In genomic region chr3:17964113-17964512, GRCh38 we compare ENCODE assay signal across 27 cellular contexts.
DNase-seq lines count a peak whose midpoint lies in the region; ATAC-seq, FAIRE-seq and TF ChIP-seq lines count a peak whose summit lies in the region.
"Had no signal": no experiment of that assay in that cellular context is flagged by ENCODE, and none has a peak within 500 bp of the region (broad histone marks: within the 10 kb centered on the region; RNA-seq: fewer than 3 reads in every experiment).

No MANE protein-coding gene starts in this region.

- TF ChIP-seq CTCF in chondrocyte (IDR thresholded peaks at IDR 0.05): no peak
- TF ChIP-seq CTCF in upper lobe of left lung (IDR thresholded peaks at IDR 0.05): no peak

- H3K27me3 ChIP-seq in thymus (ENCODE audit: control insufficient read depth, insufficient read depth): no peaks in the 10 kb centered on the region
- no peaks in the 10 kb centered on the region for H3K27me3 ChIP-seq in upper lobe of left lung
- H3K27me3 ChIP-seq: breast epithelium, neural progenitor cell had no signal

- H3K9me3 ChIP-seq in thymus (ENCODE audit: control insufficient read depth) (no peaks in the 10 kb centered on the region), upper lobe of left lung (no peaks in the 10 kb centered on the region)
- H3K9me3 ChIP-seq: breast epithelium, lower lobe of right lung, mucosa of descending colon, prostate gland, thoracic aorta had no signal

- no peak for TF ChIP-seq EP300 in upper lobe of left lung (IDR thresholded peaks at IDR 0.05)

- POLR2A ChIA-PET in activated CD4-positive, alpha-beta T cell treated with anti-CD3 and anti-CD28 coated beads, Interleukin-2, amount 10 ng/mL, durations not matched to agents 7 days and 5 days (lab: Charles Lee): no interaction called here

- H3K4me3 Mint-ChIP-seq in activated CD4-positive, alpha-beta T cell treated with anti-CD3 and anti-CD28 coated beads, Interleukin-2, amount 10 ng/mL, durations not matched to agents 24 days and 14 days: no peak overlapping the region
- H3K4me3 Mint-ChIP-seq in activated CD4-positive, alpha-beta T cell treated with anti-CD3 and anti-CD28 coated beads, Interleukin-2, amount 10 ng/mL, durations not matched to agents 7 days and 5 days: no peak overlapping the region
- no peak overlapping the region for H3K4me3 Mint-ChIP-seq in activated T-helper 2 cell treated with anti-CD3 and anti-CD28 coated beads, Interferon-gamma antibody, Interleukin-2, Interleukin-4, amounts not matched to agents 10 μg/mL and 5 μg/mL and 100 μg/mL, durations not matched to agents 14 hours and 24 hours and 36 hours (ENCODE audit: low read depth)
- no peak overlapping the region for H3K4me3 Mint-ChIP-seq in chondrocyte (ENCODE audit: unreplicated experiment)
- H3K4me3 Mint-ChIP-seq: CD8-positive, alpha-beta memory T cell; neural progenitor cell; stimulated activated memory B cell treated with anti-CD40 and anti-IgM and Interleukin-4, amounts not matched to agents 10 μg/mL and 1 μg/mL and 100 μg/mL, for 72 hours had no signal

- H3K4me1 ChIP-seq in thymus (ENCODE audit: control insufficient read depth, insufficient read depth, low read length) (peaks cover 7% of the 10 kb centered on the region), upper lobe of left lung (no peaks in the 10 kb centered on the region)
- H3K4me1 ChIP-seq: breast epithelium, lower lobe of right lung, neural progenitor cell, prostate gland had no signal

- H3K27ac ChIP-seq in thymus (ENCODE audit: low read depth): peak overlapping the region; percentile 69
- no peak overlapping the region for H3K27ac ChIP-seq in upper lobe of left lung
- H3K27ac ChIP-seq: breast epithelium, coronary artery, lower lobe of right lung, neural progenitor cell, prostate gland, thoracic aorta had no signal

- no peak for TF ChIP-seq POLR2A in upper lobe of left lung (IDR thresholded peaks at IDR 0.05)
- TF ChIP-seq POLR2A in GM12892 (IDR thresholded peaks at IDR 0.05; ENCODE audit: low read depth, low read length): no peak

- H3K9me3 Mint-ChIP-seq in activated CD4-positive, alpha-beta T cell treated with anti-CD3 and anti-CD28 coated beads, Interleukin-2, amount 10 ng/mL, durations not matched to agents 24 days and 14 days: peaks cover 4% of the 10 kb centered on the region
- peaks cover 4% of the 10 kb centered on the region for H3K9me3 Mint-ChIP-seq in activated CD4-positive, alpha-beta T cell treated with anti-CD3 and anti-CD28 coated beads, Interleukin-2, amount 10 ng/mL, durations not matched to agents 7 days and 5 days
- H3K9me3 Mint-ChIP-seq in activated T-helper 2 cell treated with anti-CD3 and anti-CD28 coated beads, Interferon-gamma antibody, Interleukin-2, Interleukin-4, amounts not matched to agents 10 μg/mL and 5 μg/mL and 100 μg/mL, durations not matched to agents 14 hours and 24 hours and 36 hours: no peaks in the 10 kb centered on the region
- H3K9me3 Mint-ChIP-seq in chondrocyte (ENCODE audit: low read depth): no peaks in the 10 kb centered on the region
- H3K9me3 Mint-ChIP-seq: neural progenitor cell; stimulated activated memory B cell treated with anti-CD40 and anti-IgM and Interleukin-4, amounts not matched to agents 10 μg/mL and 1 μg/mL and 100 μg/mL, for 72 hours had no signal

- H3K27ac Mint-ChIP-seq in activated CD4-positive, alpha-beta T cell treated with anti-CD3 and anti-CD28 coated beads, Interleukin-2, amount 10 ng/mL, durations not matched to agents 24 days and 14 days: no peak overlapping the region
- no peak overlapping the region for H3K27ac Mint-ChIP-seq in activated CD4-positive, alpha-beta T cell treated with anti-CD3 and anti-CD28 coated beads, Interleukin-2, amount 10 ng/mL, durations not matched to agents 7 days and 5 days
- H3K27ac Mint-ChIP-seq in activated T-helper 2 cell treated with anti-CD3 and anti-CD28 coated beads, Interferon-gamma antibody, Interleukin-2, Interleukin-4, amounts not matched to agents 10 μg/mL and 5 μg/mL and 100 μg/mL, durations not matched to agents 14 hours and 24 hours and 36 hours: peak overlapping the region; percentile 54
- no peak overlapping the region for H3K27ac Mint-ChIP-seq in chondrocyte (ENCODE audit: unreplicated experiment)
- H3K27ac Mint-ChIP-seq: CD8-positive, alpha-beta memory T cell; neural progenitor cell; stimulated activated memory B cell treated with anti-CD40 and anti-IgM and Interleukin-4, amounts not matched to agents 10 μg/mL and 1 μg/mL and 100 μg/mL, for 72 hours had no signal

- FAIRE-seq in GM12892 (lab: Jason Lieb, UNC): no peak
- FAIRE-seq: G401.6 had no signal

- H3K36me3 Mint-ChIP-seq in activated CD4-positive, alpha-beta T cell treated with anti-CD3 and anti-CD28 coated beads, Interleukin-2, amount 10 ng/mL, durations not matched to agents 24 days and 14 days (ENCODE audit: low read depth): no peaks in the 10 kb centered on the region
- H3K36me3 Mint-ChIP-seq in activated CD4-positive, alpha-beta T cell treated with anti-CD3 and anti-CD28 coated beads, Interleukin-2, amount 10 ng/mL, durations not matched to agents 7 days and 5 days (ENCODE audit: low read depth): no peaks in the 10 kb centered on the region
- H3K36me3 Mint-ChIP-seq in activated T-helper 2 cell treated with anti-CD3 and anti-CD28 coated beads, Interferon-gamma antibody, Interleukin-2, Interleukin-4, amounts not matched to agents 10 μg/mL and 5 μg/mL and 100 μg/mL, durations not matched to agents 14 hours and 24 hours and 36 hours (ENCODE audit: low read depth): no peaks in the 10 kb centered on the region
- H3K36me3 Mint-ChIP-seq in chondrocyte (ENCODE audit: low read depth): no peaks in the 10 kb centered on the region
- H3K36me3 Mint-ChIP-seq: CD8-positive, alpha-beta memory T cell; neural progenitor cell; stimulated activated memory B cell treated with anti-CD40 and anti-IgM and Interleukin-4, amounts not matched to agents 10 μg/mL and 1 μg/mL and 100 μg/mL, for 72 hours had no signal

- ATAC-seq in upper lobe of left lung (ENCODE audit: low FRiP score in 2 of 2): no peak
- ATAC-seq: lower lobe of right lung; mucosa of descending colon; Right ventricle myocardium inferior; stimulated activated memory B cell treated with anti-CD40 and anti-IgM and Interleukin-4, amounts not matched to agents 10 μg/mL and 1 μg/mL and 100 μg/mL, for 72 hours had no signal

- 4% methylated on average over 1 of the region's 1 CpG for WGBS in thymus
- 83 to 96% methylated on average over 1 of the region's 1 CpG for WGBS in upper lobe of left lung, 2 donors

- DNase-seq in activated CD4-positive, alpha-beta T cell treated with anti-CD3 and anti-CD28 coated beads, Interleukin-2, amount 10 ng/mL, durations not matched to agents 24 days and 14 days: peak; percentile 40
- DNase-seq in activated CD4-positive, alpha-beta T cell treated with anti-CD3 and anti-CD28 coated beads, Interleukin-2, amount 10 ng/mL, durations not matched to agents 7 days and 5 days: no peak
- DNase-seq in NOMO-1 treated with DMSO at 0.1 percent for 48 hours (lab: John Stamatoyannopoulos, UW; ENCODE audit: unreplicated experiment) (peak; percentile 90), chondrocyte (ENCODE audit: low spot score) (no peak), upper lobe of left lung (no peak), GM12892 (ENCODE audit: insufficient read length) (no peak)
- DNase-seq in activated T-helper 2 cell treated with anti-CD3 and anti-CD28 coated beads, Interferon-gamma antibody, Interleukin-2, Interleukin-4, amounts not matched to agents 10 μg/mL and 5 μg/mL and 100 μg/mL, durations not matched to agents 14 hours and 24 hours and 36 hours (ENCODE audit: low spot score): no peak
- DNase-seq: 8988T; activated CD4-positive, alpha-beta T cell treated with anti-CD3 and anti-CD28 coated beads for 4 hours; activated CD8-positive, alpha-beta memory T cell treated with anti-CD3 and anti-CD28 coated beads, Interleukin-2, amount 50 U/mL, for 4 hours; activated effector memory CD4-positive, alpha-beta T cell treated with anti-CD3 and anti-CD28 coated beads, Interleukin-2, amount 50 U/mL, for 16 hours; CD8-positive, alpha-beta memory T cell; DMS153; lower lobe of right lung; mucosa of descending colon; NCI-H1436; NCI-H510A treated with DMSO at 0.1 percent for 48 hours; stimulated activated CD4-positive, alpha-beta T cell treated with anti-CD3 and anti-CD28 coated beads, Interleukin-2, amount 100 ng/mL, for 24 hours had no signal

- intact Hi-C loops in activated CD4-positive, alpha-beta T cell treated with anti-CD3 and anti-CD28 coated beads, Interleukin-2, amount 10 ng/mL, durations not matched to agents 24 days and 14 days (cut with micrococcal nuclease): loop anchor here (10.0 kb wide), 1 partner anchor 181 kb away; no protein-coding TSS in a partner anchor
- intact Hi-C loops in activated T-helper 2 cell treated with anti-CD3 and anti-CD28 coated beads, Interferon-gamma antibody, Interleukin-2, Interleukin-4, amounts not matched to agents 10 μg/mL and 5 μg/mL and 100 μg/mL, durations not matched to agents 14 hours and 24 hours and 36 hours (cut with micrococcal nuclease): loop anchor here (1.0 to 2.0 kb wide), 3 partner anchors 19 to 243 kb away; no protein-coding TSS in a partner anchor

- peaks cover 2% of the 10 kb centered on the region for H3K27me3 Mint-ChIP-seq in activated CD4-positive, alpha-beta T cell treated with anti-CD3 and anti-CD28 coated beads, Interleukin-2, amount 10 ng/mL, durations not matched to agents 24 days and 14 days
- H3K27me3 Mint-ChIP-seq in activated CD4-positive, alpha-beta T cell treated with anti-CD3 and anti-CD28 coated beads, Interleukin-2, amount 10 ng/mL, durations not matched to agents 7 days and 5 days: no peaks in the 10 kb centered on the region
- peaks cover 2% of the 10 kb centered on the region for H3K27me3 Mint-ChIP-seq in activated T-helper 2 cell treated with anti-CD3 and anti-CD28 coated beads, Interferon-gamma antibody, Interleukin-2, Interleukin-4, amounts not matched to agents 10 μg/mL and 5 μg/mL and 100 μg/mL, durations not matched to agents 14 hours and 24 hours and 36 hours (ENCODE audit: low read depth)
- no peaks in the 10 kb centered on the region for H3K27me3 Mint-ChIP-seq in chondrocyte (ENCODE audit: low read depth)

- H3K36me3 ChIP-seq in thymus (ENCODE audit: control insufficient read depth, insufficient read depth) (peaks cover 3% of the 10 kb centered on the region), upper lobe of left lung (no peaks in the 10 kb centered on the region)
- H3K36me3 ChIP-seq: lower lobe of right lung, neural progenitor cell, prostate gland, thoracic aorta had no signal

- no peaks in the 10 kb centered on the region for H3K4me1 Mint-ChIP-seq in activated CD4-positive, alpha-beta T cell treated with anti-CD3 and anti-CD28 coated beads, Interleukin-2, amount 10 ng/mL, durations not matched to agents 24 days and 14 days
- peaks cover 7% of the 10 kb centered on the region for H3K4me1 Mint-ChIP-seq in activated CD4-positive, alpha-beta T cell treated with anti-CD3 and anti-CD28 coated beads, Interleukin-2, amount 10 ng/mL, durations not matched to agents 7 days and 5 days
- H3K4me1 Mint-ChIP-seq in activated T-helper 2 cell treated with anti-CD3 and anti-CD28 coated beads, Interferon-gamma antibody, Interleukin-2, Interleukin-4, amounts not matched to agents 10 μg/mL and 5 μg/mL and 100 μg/mL, durations not matched to agents 14 hours and 24 hours and 36 hours (ENCODE audit: low read depth): peaks cover 11% of the 10 kb centered on the region
- no peaks in the 10 kb centered on the region for H3K4me1 Mint-ChIP-seq in chondrocyte (ENCODE audit: low read depth)
- H3K4me1 Mint-ChIP-seq: CD8-positive, alpha-beta memory T cell; stimulated activated memory B cell treated with anti-CD40 and anti-IgM and Interleukin-4, amounts not matched to agents 10 μg/mL and 1 μg/mL and 100 μg/mL, for 72 hours had no signal

- CTCF ChIA-PET in activated CD4-positive, alpha-beta T cell treated with anti-CD3 and anti-CD28 coated beads, Interleukin-2, amount 10 ng/mL, durations not matched to agents 7 days and 5 days (lab: Charles Lee): no interaction called here

- no peak overlapping the region for H3K4me3 ChIP-seq in thymus (ENCODE audit: low read length)
- H3K4me3 ChIP-seq in upper lobe of left lung: no peak overlapping the region
- H3K4me3 ChIP-seq: breast epithelium, coronary artery, lower lobe of right lung, mucosa of descending colon, neural progenitor cell, prostate gland, thoracic aorta had no signal

Comparison
In these comparisons a context has a peak if more than half of its experiments do, and no peak if none do; other contexts are left out.
1. DNase-seq: peak in activated CD4-positive, alpha-beta T cell treated with anti-CD3 and anti-CD28 coated beads, Interleukin-2, amount 10 ng/mL, durations not matched to agents 24 days and 14 days (single experiment) and NOMO-1 treated with DMSO at 0.1 percent for 48 hours (single experiment); none in activated CD4-positive, alpha-beta T cell treated with anti-CD3 and anti-CD28 coated beads, Interleukin-2, amount 10 ng/mL, durations not matched to agents 7 days and 5 days (single experiment), activated T-helper 2 cell treated with anti-CD3 and anti-CD28 coated beads, Interferon-gamma antibody, Interleukin-2, Interleukin-4, amounts not matched to agents 10 μg/mL and 5 μg/mL and 100 μg/mL, durations not matched to agents 14 hours and 24 hours and 36 hours (single experiment), chondrocyte (single experiment), upper lobe of left lung (0 of 2) and GM12892 (single experiment).